In the genomic region with DNA sequence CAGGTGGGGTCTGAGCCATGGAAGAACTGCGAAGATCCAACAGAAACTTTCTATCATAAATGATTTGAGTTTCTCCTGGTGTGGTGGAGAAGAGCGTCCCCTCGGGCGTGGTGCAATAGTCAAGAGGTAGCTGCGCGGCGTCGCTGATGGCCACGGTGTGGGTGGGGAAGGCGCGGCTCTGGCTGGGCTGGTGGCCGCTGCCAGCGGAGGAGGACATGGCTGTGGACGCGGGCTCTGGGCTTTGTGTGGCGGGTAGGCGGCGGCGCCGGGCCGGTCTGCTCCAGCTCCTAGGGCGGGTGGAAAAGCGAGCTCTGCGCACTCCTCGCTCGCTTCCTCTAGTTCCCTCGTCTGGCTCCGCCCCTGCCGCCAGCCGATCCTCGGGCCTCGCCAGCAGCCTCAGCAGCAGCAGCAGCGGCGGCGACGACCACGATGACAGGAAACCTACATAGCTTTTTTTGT, we compare ENCODE assay signal across 1 cellular context.
TF ChIP-seq lines count a peak whose summit lies in the region.

No MANE protein-coding gene starts in this region.

TF ChIP-seq in HepG2, 621 proteins besides CTCF, POLR2A, EP300 and RAD21 (continued from another document and continues in another):
- TF ChIP-seq ZNF609 (CRISPR knock-in tag; IDR thresholded peaks at IDR 0.05; ENCODE audit: borderline replicate concordance), result no peak
- TF ChIP-seq, protein P1, sequence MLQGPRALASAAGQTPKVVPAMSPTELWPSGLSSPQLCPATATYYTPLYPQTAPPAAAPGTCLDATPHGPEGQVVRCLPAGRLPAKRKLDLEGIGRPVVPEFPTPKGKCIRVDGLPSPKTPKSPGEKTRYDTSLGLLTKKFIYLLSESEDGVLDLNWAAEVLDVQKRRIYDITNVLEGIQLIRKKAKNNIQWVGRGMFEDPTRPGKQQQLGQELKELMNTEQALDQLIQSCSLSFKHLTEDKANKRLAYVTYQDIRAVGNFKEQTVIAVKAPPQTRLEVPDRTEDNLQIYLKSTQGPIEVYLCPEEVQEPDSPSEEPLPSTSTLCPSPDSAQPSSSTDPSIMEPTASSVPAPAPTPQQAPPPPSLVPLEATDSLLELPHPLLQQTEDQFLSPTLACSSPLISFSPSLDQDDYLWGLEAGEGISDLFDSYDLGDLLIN (CRISPR knock-in tag; IDR thresholded peaks at IDR 0.05; ENCODE audit: borderline replicate concordance), result no peak
- TF ChIP-seq, protein P2, sequence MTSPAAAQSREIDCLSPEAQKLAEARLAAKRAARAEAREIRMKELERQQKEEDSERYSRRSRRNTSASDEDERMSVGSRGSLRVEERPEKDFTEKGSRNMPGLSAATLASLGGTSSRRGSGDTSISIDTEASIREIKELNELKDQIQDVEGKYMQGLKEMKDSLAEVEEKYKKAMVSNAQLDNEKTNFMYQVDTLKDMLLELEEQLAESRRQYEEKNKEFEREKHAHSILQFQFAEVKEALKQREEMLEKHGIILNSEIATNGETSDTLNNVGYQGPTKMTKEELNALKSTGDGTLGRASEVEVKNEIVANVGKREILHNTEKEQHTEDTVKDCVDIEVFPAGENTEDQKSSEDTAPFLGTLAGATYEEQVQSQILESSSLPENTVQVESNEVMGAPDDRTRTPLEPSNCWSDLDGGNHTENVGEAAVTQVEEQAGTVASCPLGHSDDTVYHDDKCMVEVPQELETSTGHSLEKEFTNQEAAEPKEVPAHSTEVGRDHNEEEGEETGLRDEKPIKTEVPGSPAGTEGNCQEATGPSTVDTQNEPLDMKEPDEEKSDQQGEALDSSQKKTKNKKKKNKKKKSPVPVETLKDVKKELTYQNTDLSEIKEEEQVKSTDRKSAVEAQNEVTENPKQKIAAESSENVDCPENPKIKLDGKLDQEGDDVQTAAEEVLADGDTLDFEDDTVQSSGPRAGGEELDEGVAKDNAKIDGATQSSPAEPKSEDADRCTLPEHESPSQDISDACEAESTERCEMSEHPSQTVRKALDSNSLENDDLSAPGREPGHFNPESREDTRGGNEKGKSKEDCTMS (CRISPR knock-in tag; conservative IDR thresholded peaks at IDR 0.05), result no peak
- no peak for TF ChIP-seq SETDB1 (CRISPR knock-in tag; IDR thresholded peaks at IDR 0.05; ENCODE audit: borderline replicate concordance)
- TF ChIP-seq MLLT10 (CRISPR knock-in tag; IDR thresholded peaks at IDR 0.05), result no peak
- TF ChIP-seq, protein P3, sequence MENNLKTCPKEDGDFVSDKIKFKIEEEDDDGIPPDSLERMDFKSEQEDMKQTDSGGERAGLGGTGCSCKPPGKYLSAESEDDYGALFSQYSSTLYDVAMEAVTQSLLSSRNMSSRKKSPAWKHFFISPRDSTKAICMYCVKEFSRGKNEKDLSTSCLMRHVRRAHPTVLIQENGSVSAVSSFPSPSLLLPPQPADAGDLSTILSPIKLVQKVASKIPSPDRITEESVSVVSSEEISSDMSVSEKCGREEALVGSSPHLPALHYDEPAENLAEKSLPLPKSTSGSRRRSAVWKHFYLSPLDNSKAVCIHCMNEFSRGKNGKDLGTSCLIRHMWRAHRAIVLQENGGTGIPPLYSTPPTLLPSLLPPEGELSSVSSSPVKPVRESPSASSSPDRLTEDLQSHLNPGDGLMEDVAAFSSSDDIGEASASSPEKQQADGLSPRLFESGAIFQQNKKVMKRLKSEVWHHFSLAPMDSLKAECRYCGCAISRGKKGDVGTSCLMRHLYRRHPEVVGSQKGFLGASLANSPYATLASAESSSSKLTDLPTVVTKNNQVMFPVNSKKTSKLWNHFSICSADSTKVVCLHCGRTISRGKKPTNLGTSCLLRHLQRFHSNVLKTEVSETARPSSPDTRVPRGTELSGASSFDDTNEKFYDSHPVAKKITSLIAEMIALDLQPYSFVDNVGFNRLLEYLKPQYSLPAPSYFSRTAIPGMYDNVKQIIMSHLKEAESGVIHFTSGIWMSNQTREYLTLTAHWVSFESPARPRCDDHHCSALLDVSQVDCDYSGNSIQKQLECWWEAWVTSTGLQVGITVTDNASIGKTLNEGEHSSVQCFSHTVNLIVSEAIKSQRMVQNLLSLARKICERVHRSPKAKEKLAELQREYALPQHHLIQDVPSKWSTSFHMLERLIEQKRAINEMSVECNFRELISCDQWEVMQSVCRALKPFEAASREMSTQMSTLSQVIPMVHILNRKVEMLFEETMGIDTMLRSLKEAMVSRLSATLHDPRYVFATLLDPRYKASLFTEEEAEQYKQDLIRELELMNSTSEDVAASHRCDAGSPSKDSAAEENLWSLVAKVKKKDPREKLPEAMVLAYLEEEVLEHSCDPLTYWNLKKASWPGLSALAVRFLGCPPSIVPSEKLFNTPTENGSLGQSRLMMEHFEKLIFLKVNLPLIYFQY (CRISPR knock-in tag; IDR thresholded peaks at IDR 0.05; ENCODE audit: borderline replicate concordance), result no peak
- TF ChIP-seq HOXA5 (CRISPR knock-in tag; IDR thresholded peaks at IDR 0.05), result no peak
- TF ChIP-seq RBFOX2 (IDR thresholded peaks at IDR 0.05; ENCODE audit: low read depth, low read length), result peak; percentile 53
- no peak for TF ChIP-seq TCF7 (IDR thresholded peaks at IDR 0.05; ENCODE audit: low read depth)
- TF ChIP-seq RELA (CRISPR knock-in tag; IDR thresholded peaks at IDR 0.05), result no peak
- no peak for TF ChIP-seq ARNT (IDR thresholded peaks at IDR 0.05)
- TF ChIP-seq TEF (CRISPR knock-in tag; IDR thresholded peaks at IDR 0.05), result no peak
- 0 out of 2 replicates have a peak, but pooled peaks have one; percentile 33 for TF ChIP-seq ZNF792 (CRISPR knock-in tag; IDR thresholded peaks at IDR 0.05)
- TF ChIP-seq ZNF280D (CRISPR knock-in tag; IDR thresholded peaks at IDR 0.05), result no peak
- peak; percentile 93 for TF ChIP-seq ZNF292 (CRISPR knock-in tag; IDR thresholded peaks at IDR 0.05; ENCODE audit: borderline replicate concordance, low read depth)
- no peak for TF ChIP-seq ZNF564 (CRISPR knock-in tag; IDR thresholded peaks at IDR 0.05)
- TF ChIP-seq ZNF263 (CRISPR knock-in tag; IDR thresholded peaks at IDR 0.05), result no peak
- no peak for TF ChIP-seq ZNF737 (CRISPR knock-in tag; IDR thresholded peaks at IDR 0.05; ENCODE audit: borderline replicate concordance)
- no peak for TF ChIP-seq HOXA7 (CRISPR knock-in tag; IDR thresholded peaks at IDR 0.05)
- TF ChIP-seq KMT2B (CRISPR knock-in tag; IDR thresholded peaks at IDR 0.05), result no peak
- TF ChIP-seq SOX6 (IDR thresholded peaks at IDR 0.05), result no peak
- no peak for TF ChIP-seq SOX6 (CRISPR knock-in tag; IDR thresholded peaks at IDR 0.05)
- TF ChIP-seq AGO1 (IDR thresholded peaks at IDR 0.05; ENCODE audit: low read depth, low read length, poor library complexity, severe bottlenecking), result no peak
- no peak for TF ChIP-seq NR3C1 (CRISPR knock-in tag; IDR thresholded peaks at IDR 0.05)
- no peak for TF ChIP-seq NFIC (IDR thresholded peaks at IDR 0.05; ENCODE audit: low read length)
- TF ChIP-seq ZNF747 (CRISPR knock-in tag; IDR thresholded peaks at IDR 0.05; ENCODE audit: borderline replicate concordance), result no peak
- peak; percentile 90 for TF ChIP-seq KMT2A (CRISPR knock-in tag; IDR thresholded peaks at IDR 0.05)
- no peak for TF ChIP-seq GFI1 (CRISPR knock-in tag; IDR thresholded peaks at IDR 0.05; ENCODE audit: borderline replicate concordance)
- no peak for TF ChIP-seq ZNF496 (CRISPR knock-in tag; IDR thresholded peaks at IDR 0.05; ENCODE audit: insufficient replicate concordance)
- TF ChIP-seq ZNF619 (CRISPR knock-in tag; IDR thresholded peaks at IDR 0.05), result no peak
- TF ChIP-seq HMGXB4 (CRISPR knock-in tag; IDR thresholded peaks at IDR 0.05; ENCODE audit: borderline replicate concordance in 1 of 2, low read depth in 1 of 2), result peak in 1 of 2 experiments; percentile 45; a peak in 2 of 4 replicates
- peak; percentile 71; the same call in 1 of the 2 replicates for TF ChIP-seq ZNF605 (CRISPR knock-in tag; IDR thresholded peaks at IDR 0.05)
- no peak for TF ChIP-seq ETS1 (CRISPR knock-in tag; IDR thresholded peaks at IDR 0.05)
- TF ChIP-seq REPIN1 (CRISPR knock-in tag; IDR thresholded peaks at IDR 0.05; ENCODE audit: borderline replicate concordance, low read depth), result peak; percentile 44; the same call in 1 of the 2 replicates
- TF ChIP-seq ZNF790 (CRISPR knock-in tag; IDR thresholded peaks at IDR 0.05; ENCODE audit: borderline replicate concordance), result no peak
- TF ChIP-seq TP53 (CRISPR knock-in tag; conservative IDR thresholded peaks at IDR 0.05), result no peak
- TF ChIP-seq, protein P4, sequence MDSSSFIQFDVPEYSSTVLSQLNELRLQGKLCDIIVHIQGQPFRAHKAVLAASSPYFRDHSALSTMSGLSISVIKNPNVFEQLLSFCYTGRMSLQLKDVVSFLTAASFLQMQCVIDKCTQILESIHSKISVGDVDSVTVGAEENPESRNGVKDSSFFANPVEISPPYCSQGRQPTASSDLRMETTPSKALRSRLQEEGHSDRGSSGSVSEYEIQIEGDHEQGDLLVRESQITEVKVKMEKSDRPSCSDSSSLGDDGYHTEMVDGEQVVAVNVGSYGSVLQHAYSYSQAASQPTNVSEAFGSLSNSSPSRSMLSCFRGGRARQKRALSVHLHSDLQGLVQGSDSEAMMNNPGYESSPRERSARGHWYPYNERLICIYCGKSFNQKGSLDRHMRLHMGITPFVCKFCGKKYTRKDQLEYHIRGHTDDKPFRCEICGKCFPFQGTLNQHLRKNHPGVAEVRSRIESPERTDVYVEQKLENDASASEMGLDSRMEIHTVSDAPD (CRISPR knock-in tag; IDR thresholded peaks at IDR 0.05), result no peak
- TF ChIP-seq ERF (CRISPR knock-in tag; IDR thresholded peaks at IDR 0.05), result no peak; the same call in 1 of the 2 replicates
- no peak for TF ChIP-seq MEIS2 (CRISPR knock-in tag; IDR thresholded peaks at IDR 0.05)
